19 cellular contexts compared by ENCODE assay signal in genomic region chr1:184462990-184463389, GRCh38.
A peak's percentile ranks its signal among the peaks of the same experiment; 100 is the strongest.
DNase-seq lines count a peak whose midpoint lies in the region; ATAC-seq and TF ChIP-seq lines count a peak whose summit lies in the region.
"Had no signal": no experiment of that assay in that cellular context is flagged by ENCODE, and none has a peak within 500 bp of the region (broad histone marks: within the 10 kb centered on the region; RNA-seq: fewer than 3 reads in every experiment).

No MANE protein-coding gene starts in this region.

- WGBS in psoas muscle, 3 donors = 79 to 94% (median 81%) methylated on average over 5 of the region's 5 CpGs

- H4K20me1 ChIP-seq in KMS-11 (ENCODE audit: insufficient read depth) = no peaks in the 10 kb centered on the region

- DNase-seq in psoas muscle = no peak
- DNase-seq in NCI-H510A (lab: John Stamatoyannopoulos, UW) = no peak
- no peak for DNase-seq in A172 (ENCODE audit: low spot score)
- DNase-seq in DMS79 treated with DMSO at 0.1 percent for 48 hours (lab: John Stamatoyannopoulos, UW) = no peak
- DNase-seq: 8988T; AML-193; Caco-2; Calu3; CD4-positive, alpha-beta T cell; CD8-positive, alpha-beta T cell; DMS 273 treated with DMSO at 0.1 percent for 48 hours; DMS153; DMS53; DMS79; GF-D8 had no signal

- H3K4me3 ChIP-seq in KMS-11 (IDR thresholded peaks at IDR 0.05; ENCODE audit: insufficient read depth, low read depth, low read length) = no peak overlapping the region
- H3K4me3 ChIP-seq in psoas muscle = no peak overlapping the region
- H3K4me3 ChIP-seq: A549; BLaER1 treated with 17β-estradiol and CSF1 and Interleukin-3, amounts not matched to agents 10 nM and 100 nM had no signal

- no peak overlapping the region; the same call in 1 of the 2 replicates for H3K9ac ChIP-seq in KMS-11
- H3K9ac ChIP-seq: BLaER1 treated with 17β-estradiol and CSF1 and Interleukin-3, amounts not matched to agents 10 nM and 100 nM had no signal

- H2AFZ ChIP-seq in KMS-11 (ENCODE audit: low read depth) = no peak overlapping the region

- H3K27me3 ChIP-seq in KMS-11 (ENCODE audit: insufficient read depth, low read depth) (no peaks in the 10 kb centered on the region), psoas muscle (ENCODE audit: insufficient read depth in 3 of 3, low read length in 2 of 3) (no peaks in the 10 kb centered on the region)
- H3K27me3 ChIP-seq: BLaER1 treated with 17β-estradiol and CSF1 and Interleukin-3, amounts not matched to agents 10 nM and 100 nM had no signal

- TF ChIP-seq CTCF in KMS-11 (conservative IDR thresholded peaks at IDR 0.05; ENCODE audit: low read depth, low read length) (no peak), psoas muscle (IDR thresholded peaks at IDR 0.05) (no peak)

- H3K4me1 ChIP-seq in KMS-11 (ENCODE audit: low read depth, poor library complexity, severe bottlenecking) (peaks cover 74% of the 10 kb centered on the region), psoas muscle (peaks cover 57% of the 10 kb centered on the region)
- H3K4me1 ChIP-seq: Caco-2 had no signal

- peak overlapping the region; percentile 87; the same call in 1 of the 2 replicates for H3K4me2 ChIP-seq in KMS-11
- H3K4me2 ChIP-seq: A549 had no signal

- no peaks in the 10 kb centered on the region for H3K36me3 ChIP-seq in KMS-11 (ENCODE audit: insufficient read depth)
- no peaks in the 10 kb centered on the region for H3K36me3 ChIP-seq in psoas muscle (ENCODE audit: insufficient read depth in 1 of 2, low read depth in 1 of 2)

- H3K27ac ChIP-seq in KMS-11 = no peak overlapping the region
- peak overlapping the region; percentile 64 for H3K27ac ChIP-seq in psoas muscle
- H3K27ac ChIP-seq: A549, C4-2B had no signal

- intact Hi-C loops in psoas muscle (cut with DNase I) = no loop called here

- H3K9me3 ChIP-seq in psoas muscle = no peaks in the 10 kb centered on the region
- H3K9me3 ChIP-seq: A549; BLaER1 treated with 17β-estradiol and CSF1 and Interleukin-3, amounts not matched to agents 10 nM and 100 nM; Caco-2 had no signal

- peaks cover 12% of the 10 kb centered on the region; the same call in 1 of the 2 replicates for H3K79me2 ChIP-seq in KMS-11 (ENCODE audit: insufficient read depth, low read depth)

- peak in 3 of 4 donors; percentile 39 to 58 (median 51) for ATAC-seq in psoas muscle
- ATAC-seq: A549; CD8-positive, alpha-beta T cell had no signal
